11 cellular contexts compared by ENCODE assay signal in genomic region chr11:2525166-2525861, GRCh38.
DNase-seq lines count a peak whose midpoint lies in the region; ATAC-seq and TF ChIP-seq lines count a peak whose summit lies in the region.
"Had no signal": no experiment of that assay in that cellular context is flagged by ENCODE, and none has a peak within 500 bp of the region (broad histone marks: within the 10 kb centered on the region; RNA-seq: fewer than 3 reads in every experiment).

No MANE protein-coding gene starts in this region.

- H3K27me3 Mint-ChIP-seq in activated naive CD4-positive, alpha-beta T cell treated with anti-CD3 and anti-CD28 coated beads, Interleukin-2, amount 50 U/mL, for 24 hours = no peaks in the 10 kb centered on the region

- no peaks in the 10 kb centered on the region for H3K36me3 Mint-ChIP-seq in activated naive CD4-positive, alpha-beta T cell treated with anti-CD3 and anti-CD28 coated beads, Interleukin-2, amount 50 U/mL, for 24 hours

- TF ChIP-seq CTCF in tibial artery (IDR thresholded peaks at IDR 0.05) (no peak), GM10266 (IDR thresholded peaks at IDR 0.05; ENCODE audit: control insufficient read depth, insufficient read depth, low read depth, missing control alignments) (no peak)

- peak overlapping the region; percentile 89 for H3K27ac Mint-ChIP-seq in activated naive CD4-positive, alpha-beta T cell treated with anti-CD3 and anti-CD28 coated beads, Interleukin-2, amount 50 U/mL, for 24 hours
- H3K27ac Mint-ChIP-seq: activated T-helper 2 cell treated with anti-CD3 and anti-CD28 coated beads, Interferon-gamma antibody, Interleukin-2, Interleukin-4, amounts not matched to agents 10 μg/mL and 5 μg/mL and 100 μg/mL, durations not matched to agents 14 hours and 24 hours and 36 hours had no signal

- H3K27me3 ChIP-seq in tibial artery = peaks cover 0 to 73% of the 10 kb centered on the region in 2 donors
- H3K27me3 ChIP-seq: tibial nerve had no signal

- H3K36me3 ChIP-seq in tibial artery = no peaks in the 10 kb centered on the region
- H3K36me3 ChIP-seq: tibial nerve had no signal

- DNase-seq in activated gamma-delta T cell treated with Interleukin-2 at 50 U/mL for 16 hours (peak; percentile 2), activated gamma-delta T cell (lab: John Stamatoyannopoulos, UW) (no peak), mesenteric fat pad (ENCODE audit: low spot score) (peak; percentile 68), tibial artery (peak; percentile 16 to 57), GM10266 (ENCODE audit: extremely low spot score) (no peak), SK-N-DZ (ENCODE audit: low spot score) (no peak)
- DNase-seq: NCI-H1105 had no signal

- H3K9me3 Mint-ChIP-seq in activated naive CD4-positive, alpha-beta T cell treated with anti-CD3 and anti-CD28 coated beads, Interleukin-2, amount 50 U/mL, for 24 hours = no peaks in the 10 kb centered on the region
- H3K9me3 Mint-ChIP-seq: activated T-helper 2 cell treated with anti-CD3 and anti-CD28 coated beads, Interferon-gamma antibody, Interleukin-2, Interleukin-4, amounts not matched to agents 10 μg/mL and 5 μg/mL and 100 μg/mL, durations not matched to agents 14 hours and 24 hours and 36 hours had no signal

- H3K27ac ChIP-seq in tibial artery = no peak overlapping the region
- H3K27ac ChIP-seq: tibial nerve had no signal

- H3K4me3 Mint-ChIP-seq in activated naive CD4-positive, alpha-beta T cell treated with anti-CD3 and anti-CD28 coated beads, Interleukin-2, amount 50 U/mL, for 24 hours = no peak overlapping the region

- intact Hi-C loops in tibial artery (cut with DNase I; ENCODE audit: low total_unique reads) = no loop called here

- H3K4me1 Mint-ChIP-seq in activated naive CD4-positive, alpha-beta T cell treated with anti-CD3 and anti-CD28 coated beads, Interleukin-2, amount 50 U/mL, for 24 hours = peaks cover 37% of the 10 kb centered on the region

- ATAC-seq in GM18861 (IDR thresholded peaks at IDR 0.05; ENCODE audit: unreplicated experiment) = no peak

- no peaks in the 10 kb centered on the region for H3K9me3 ChIP-seq in tibial artery
- H3K9me3 ChIP-seq: tibial nerve had no signal

- no peak overlapping the region for H3K4me3 ChIP-seq in tibial artery
- H3K4me3 ChIP-seq: tibial nerve had no signal

- H3K4me1 ChIP-seq in tibial artery = no peaks in the 10 kb centered on the region

Comparison
In these comparisons a context has a peak if more than half of its experiments do, and no peak if none do; other contexts are left out.
1. DNase-seq: peak in activated gamma-delta T cell treated with Interleukin-2 at 50 U/mL for 16 hours (single experiment), mesenteric fat pad (single experiment) and tibial artery (2 of 2); none in activated gamma-delta T cell (single experiment), GM10266 (single experiment) and SK-N-DZ (single experiment).